Comparison of ENCODE assay signal across 1 cellular context in genomic region chr3:39013289-39013688, GRCh38.
TF ChIP-seq lines count a peak whose summit lies in the region.

No MANE protein-coding gene starts in this region.

TF ChIP-seq in IMR-90, 13 proteins besides CTCF, POLR2A, EP300 and RAD21 (continued from another document):
- TF ChIP-seq, protein P1, sequence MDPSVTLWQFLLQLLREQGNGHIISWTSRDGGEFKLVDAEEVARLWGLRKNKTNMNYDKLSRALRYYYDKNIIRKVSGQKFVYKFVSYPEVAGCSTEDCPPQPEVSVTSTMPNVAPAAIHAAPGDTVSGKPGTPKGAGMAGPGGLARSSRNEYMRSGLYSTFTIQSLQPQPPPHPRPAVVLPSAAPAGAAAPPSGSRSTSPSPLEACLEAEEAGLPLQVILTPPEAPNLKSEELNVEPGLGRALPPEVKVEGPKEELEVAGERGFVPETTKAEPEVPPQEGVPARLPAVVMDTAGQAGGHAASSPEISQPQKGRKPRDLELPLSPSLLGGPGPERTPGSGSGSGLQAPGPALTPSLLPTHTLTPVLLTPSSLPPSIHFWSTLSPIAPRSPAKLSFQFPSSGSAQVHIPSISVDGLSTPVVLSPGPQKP (IDR thresholded peaks at IDR 0.05; ENCODE audit: borderline replicate concordance, low read depth, low read length) = no peak
- no peak for TF ChIP-seq RCOR1 (IDR thresholded peaks at IDR 0.05; ENCODE audit: insufficient replicate concordance, low read length)
- TF ChIP-seq CEBPB (IDR thresholded peaks at IDR 0.05; ENCODE audit: low read depth, low read length) = no peak
- TF ChIP-seq CHD1 (IDR thresholded peaks at IDR 0.05; ENCODE audit: low read depth, low read length) = no peak
- no peak for TF ChIP-seq MAFK (IDR thresholded peaks at IDR 0.05; ENCODE audit: low read depth, low read length)
- no peak for TF ChIP-seq BHLHE40 (IDR thresholded peaks at IDR 0.05; ENCODE audit: low read depth, low read length)
